Comparison of ENCODE assay signal across 34 cellular contexts in genomic region chr19:28341810-28342350, GRCh38.
"Had no signal": no experiment of that assay in that cellular context is flagged by ENCODE, and none has a peak within 500 bp of the region (broad histone marks: within the 10 kb centered on the region; RNA-seq: fewer than 3 reads in every experiment).

No MANE protein-coding gene starts in this region.

- FAIRE-seq: astrocyte, TTC549 had no signal

- DNase-seq: activated B cell treated with CpG ODN at 0.5 μM for 24 hours; activated CD4-positive, alpha-beta memory T cell treated with anti-CD3 and anti-CD28 coated beads for 36 hours; activated CD4-positive, alpha-beta T cell treated with anti-CD3 and anti-CD28 coated beads for 4 hours; activated CD4-positive, alpha-beta T cell treated with anti-CD3 and anti-CD28 coated beads, Interleukin-2, amount 10 ng/mL, durations not matched to agents 24 days and 14 days; activated CD4-positive, alpha-beta T cell treated with anti-CD3 and anti-CD28 coated beads, Interleukin-2, amount 50 U/mL, for 1 hour; activated CD4-positive, alpha-beta T cell treated with anti-CD3 and anti-CD28 coated beads, Interleukin-2, amount 50 U/mL, for 4 hours; activated CD4-positive, CD25-positive, alpha-beta regulatory T cell treated with anti-CD3 and anti-CD28 coated beads, Interleukin-2, amount 50 U/mL, for 72 hours; activated CD8-positive, alpha-beta memory T cell treated with anti-CD3 and anti-CD28 coated beads, Interleukin-2, amount 50 U/mL, for 4 hours; activated CD8-positive, alpha-beta T cell treated with anti-CD3 and anti-CD28 coated beads for 36 hours; activated effector memory CD4-positive, alpha-beta T cell treated with anti-CD3 and anti-CD28 coated beads, Interleukin-2, amount 50 U/mL, for 16 hours; activated gamma-delta T cell treated with Interleukin-2 at 50 U/mL for 16 hours; activated naive CD4-positive, alpha-beta T cell; activated naive CD4-positive, alpha-beta T cell treated with anti-CD3 and anti-CD28 coated beads for 36 hours; activated naive CD4-positive, alpha-beta T cell treated with anti-CD3 and anti-CD28 coated beads, Interleukin-2, amount 50 U/mL, for 16 hours; activated naive CD8-positive, alpha-beta T cell treated with anti-CD3 and anti-CD28 coated beads for 36 hours; activated T-cell treated with anti-CD3 and anti-CD28 coated beads for 4 hours; activated T-cell treated with anti-CD3 and anti-CD28 coated beads, Interleukin-2, amount 50 U/mL, for 1 hour; activated T-cell treated with anti-CD3 and anti-CD28 coated beads, Interleukin-2, amount 50 U/mL, for 4 hours; activated T-cell treated with anti-CD3 and anti-CD28 coated beads, Interleukin-2, amount 50 U/mL, for 72 hours; adrenal gland; amniotic stem cell; aorta; body of pancreas; brain microvascular endothelial cell; central memory CD4-positive, alpha-beta T cell; T-helper 1 cell; T-helper 2 cell; T-helper 9 cell had no signal

- ATAC-seq: activated CD8-positive, alpha-beta T cell treated with anti-CD3 and anti-CD28 coated beads for 36 hours; activated naive CD4-positive, alpha-beta T cell treated with anti-CD3 and anti-CD28 coated beads, Interleukin-2, amount 50 U/mL, for 72 hours; activated T-cell treated with anti-CD3 and anti-CD28 coated beads, Interleukin-2, amount 50 U/mL, for 4 hours; activated T-cell treated with anti-CD3 and anti-CD28 coated beads, Interleukin-2, amount 50 U/mL, for 72 hours; activated T-helper 17 cell treated with anti-CD3 and anti-CD28 coated beads, Interleukin-2, amount 50 U/mL, for 72 hours; body of pancreas had no signal

- H3K9me3 ChIP-seq: adrenal gland, body of pancreas had no signal

- H3K4me3 ChIP-seq: adrenal gland, body of pancreas, breast epithelium had no signal

- H3K4me1 ChIP-seq: adrenal gland, body of pancreas, breast epithelium had no signal

- H3K27ac ChIP-seq: adrenal gland, body of pancreas, brain microvascular endothelial cell, breast epithelium, VCaP had no signal

- H3K27me3 ChIP-seq: body of pancreas, brain microvascular endothelial cell, breast epithelium had no signal

- H3K36me3 ChIP-seq: adrenal gland, brain microvascular endothelial cell, breast epithelium had no signal
